ENCODE assay signal across 8 cellular contexts in genomic region chr13:114103801-114104625, GRCh38. TPM values are rescaled to one million over a fixed set of nuclear protein-coding genes. Genes with fewer than 3 reads are reported as not detected.
DNase-seq lines count a peak whose midpoint lies in the region; ATAC-seq and TF ChIP-seq lines count a peak whose summit lies in the region.
"Not testable (repeated sequence)": the region's sequence is repeated elsewhere in the genome, so short reads cannot be mapped to it uniquely, and the experiment has no call there.

No MANE protein-coding gene starts in this region.

- not testable (repeated sequence) for H3K27me3 ChIP-seq in BLaER1; naive thymus-derived CD4-positive, alpha-beta T cell (ENCODE audit: control insufficient read depth in 2 of 2, insufficient read depth in 2 of 2, low read length in 2 of 2); upper lobe of right lung

- ATAC-seq in activated CD8-positive, alpha-beta T cell treated with anti-CD3 and anti-CD28 coated beads for 36 hours; left ventricle myocardium superior; upper lobe of right lung: not testable (repeated sequence)
- ATAC-seq in naive thymus-derived CD4-positive, alpha-beta T cell: peak; percentile 25

- intact Hi-C loops in activated CD8-positive, alpha-beta T cell treated with anti-CD3 and anti-CD28 coated beads for 36 hours (cut with micrococcal nuclease): loop anchor here (2.0 kb wide), 1 partner anchor 69 kb away; no protein-coding TSS in a partner anchor
- intact Hi-C loops in left ventricle myocardium superior (cut with micrococcal nuclease); naive thymus-derived CD4-positive, alpha-beta T cell (cut with micrococcal nuclease); upper lobe of right lung (cut with DNase I): not testable (repeated sequence)

- not testable (repeated sequence) for H3K36me3 Mint-ChIP-seq in activated CD8-positive, alpha-beta T cell treated with anti-CD3 and anti-CD28 coated beads for 36 hours (ENCODE audit: low read depth); progenitor cell of endocrine pancreas (ENCODE audit: insufficient read depth)
- H3K36me3 Mint-ChIP-seq in activated naive CD8-positive, alpha-beta T cell treated with anti-CD3 and anti-CD28 coated beads for 36 hours: peaks cover 19% of the 10 kb centered on the region
- H3K36me3 Mint-ChIP-seq in naive thymus-derived CD4-positive, alpha-beta T cell: peaks cover 0 to 21% (median 0%) of the 10 kb centered on the region in 5 donors

- H4K20me1 ChIP-seq in BLaER1: peaks cover 86% of the 10 kb centered on the region

- H3K4me1 ChIP-seq in BLaER1 (peaks cover 86% of the 10 kb centered on the region), upper lobe of right lung (peaks cover 14% of the 10 kb centered on the region)
- peaks cover 57 to 78% of the 10 kb centered on the region in 2 donors for H3K4me1 ChIP-seq in naive thymus-derived CD4-positive, alpha-beta T cell (ENCODE audit: control insufficient read depth in 2 of 2, insufficient read depth in 2 of 2, low read length in 2 of 2)

- H3K4me2 ChIP-seq in BLaER1: peak overlapping the region; percentile 86

- POLR2A ChIA-PET in RWPE1 (lab: Yijun Ruan, JAX; ENCODE audit: low non-redundant PET); naive thymus-derived CD4-positive, alpha-beta T cell (lab: Charles Lee): not testable (repeated sequence)
- POLR2A ChIA-PET in activated CD8-positive, alpha-beta T cell treated with anti-CD3 and anti-CD28 coated beads for 36 hours (lab: Charles Lee): interaction anchor here (1.1 to 1.4 kb wide), 3 partner anchors 9 to 44 kb away, joined by 3 to 4 read pairs (median 3); no protein-coding TSS in a partner anchor

- TF ChIP-seq CTCF in RWPE1 (conservative IDR thresholded peaks at IDR 0.05; ENCODE audit: low read depth); activated CD8-positive, alpha-beta T cell treated with anti-CD3 and anti-CD28 coated beads for 36 hours (IDR thresholded peaks at IDR 0.05); progenitor cell of endocrine pancreas (IDR thresholded peaks at IDR 0.05; ENCODE audit: unreplicated experiment); upper lobe of right lung (IDR thresholded peaks at IDR 0.05): not testable (repeated sequence)

- peaks cover 66% of the 10 kb centered on the region for H3K4me1 Mint-ChIP-seq in activated CD8-positive, alpha-beta T cell treated with anti-CD3 and anti-CD28 coated beads for 36 hours (ENCODE audit: low read depth)
- peaks cover 51% of the 10 kb centered on the region for H3K4me1 Mint-ChIP-seq in activated naive CD8-positive, alpha-beta T cell treated with anti-CD3 and anti-CD28 coated beads for 36 hours
- H3K4me1 Mint-ChIP-seq in naive thymus-derived CD4-positive, alpha-beta T cell: peaks cover 18 to 77% (median 54%) of the 10 kb centered on the region in 7 donors
- H3K4me1 Mint-ChIP-seq in progenitor cell of endocrine pancreas (ENCODE audit: low read depth): not testable (repeated sequence)

- H3K9me3 Mint-ChIP-seq in activated CD8-positive, alpha-beta T cell treated with anti-CD3 and anti-CD28 coated beads for 36 hours; activated naive CD8-positive, alpha-beta T cell treated with anti-CD3 and anti-CD28 coated beads for 36 hours; progenitor cell of endocrine pancreas (ENCODE audit: low read depth): not testable (repeated sequence)
- peaks cover 0 to 23% (median 0%) of the 10 kb centered on the region in 11 donors for H3K9me3 Mint-ChIP-seq in naive thymus-derived CD4-positive, alpha-beta T cell

- H3K9ac ChIP-seq in BLaER1: not testable (repeated sequence)

- not testable (repeated sequence) for H3K9me3 ChIP-seq in BLaER1; naive thymus-derived CD4-positive, alpha-beta T cell (ENCODE audit: control insufficient read depth in 2 of 3, low read length in 3 of 3); upper lobe of right lung

- not testable (repeated sequence) for DNase-seq in RWPE1 (ENCODE audit: low spot score); activated CD8-positive, alpha-beta T cell treated with anti-CD3 and anti-CD28 coated beads for 36 hours; activated naive CD8-positive, alpha-beta T cell treated with anti-CD3 and anti-CD28 coated beads for 36 hours; naive thymus-derived CD4-positive, alpha-beta T cell; progenitor cell of endocrine pancreas (ENCODE audit: low spot score, unreplicated experiment)
- DNase-seq in left ventricle myocardium superior: peak; percentile 26
- DNase-seq in upper lobe of right lung: peak; percentile 52

- CTCF ChIA-PET in RWPE1 (lab: Yijun Ruan, JAX): interaction anchor here (0.6 kb wide), 1 partner anchor 13 kb away, joined by 3 read pairs; no protein-coding TSS in a partner anchor
- CTCF ChIA-PET in activated CD8-positive, alpha-beta T cell treated with anti-CD3 and anti-CD28 coated beads for 36 hours (lab: Charles Lee); naive thymus-derived CD4-positive, alpha-beta T cell (lab: Charles Lee): not testable (repeated sequence)

- peak overlapping the region; percentile 56; the same call in 1 of the 2 replicates for H3K27ac ChIP-seq in BLaER1
- H3K27ac ChIP-seq in RWPE1: peak overlapping the region; percentile 57
- H3K27ac ChIP-seq in naive thymus-derived CD4-positive, alpha-beta T cell (ENCODE audit: low read depth, low read length): peak overlapping the region; percentile 37
- H3K27ac ChIP-seq in upper lobe of right lung: not testable (repeated sequence)

- not testable (repeated sequence) for H3K4me3 Mint-ChIP-seq in activated CD8-positive, alpha-beta T cell treated with anti-CD3 and anti-CD28 coated beads for 36 hours; activated naive CD8-positive, alpha-beta T cell treated with anti-CD3 and anti-CD28 coated beads for 36 hours; progenitor cell of endocrine pancreas (ENCODE audit: low read depth)
- peak overlapping the region in 9 of 10 donors; percentile 10 to 69 (median 49) for H3K4me3 Mint-ChIP-seq in naive thymus-derived CD4-positive, alpha-beta T cell

- not testable (repeated sequence) for H3K27me3 Mint-ChIP-seq in activated CD8-positive, alpha-beta T cell treated with anti-CD3 and anti-CD28 coated beads for 36 hours; activated naive CD8-positive, alpha-beta T cell treated with anti-CD3 and anti-CD28 coated beads for 36 hours; naive thymus-derived CD4-positive, alpha-beta T cell; progenitor cell of endocrine pancreas

- H3K27ac Mint-ChIP-seq in activated CD8-positive, alpha-beta T cell treated with anti-CD3 and anti-CD28 coated beads for 36 hours: peak overlapping the region; percentile 77
- H3K27ac Mint-ChIP-seq in activated naive CD8-positive, alpha-beta T cell treated with anti-CD3 and anti-CD28 coated beads for 36 hours: peak overlapping the region; percentile 87
- H3K27ac Mint-ChIP-seq in naive thymus-derived CD4-positive, alpha-beta T cell: peak overlapping the region; percentile 18 to 93 (median 63)
- peak overlapping the region; percentile 37 for H3K27ac Mint-ChIP-seq in progenitor cell of endocrine pancreas

- not testable (repeated sequence) for H3K36me3 ChIP-seq in BLaER1, upper lobe of right lung
- H3K36me3 ChIP-seq in naive thymus-derived CD4-positive, alpha-beta T cell (ENCODE audit: control insufficient read depth in 2 of 3, insufficient read depth in 3 of 3, low read length in 3 of 3): peaks cover 8 to 57% (median 27%) of the 10 kb centered on the region in 3 experiments

- not testable (repeated sequence) for H3K4me3 ChIP-seq in BLaER1; naive thymus-derived CD4-positive, alpha-beta T cell (ENCODE audit: low read length); upper lobe of right lung

RNA-seq across cellular contexts. Expression of gene RASA3, which starts 28.4 kb away (rescaled TPM):
- total RNA-seq in activated CD8-positive, alpha-beta T cell treated with anti-CD3 and anti-CD28 coated beads for 36 hours: 10 to 100 TPM; 28.9 to 32.3 TPM
- 10 to 100 TPM; 25.6 to 26.5 TPM for total RNA-seq in activated naive CD8-positive, alpha-beta T cell treated with anti-CD3 and anti-CD28 coated beads for 36 hours
- total RNA-seq in left ventricle myocardium superior: 12.3 TPM
- total RNA-seq in naive thymus-derived CD4-positive, alpha-beta T cell: 100 to 1,000 TPM; 110 to 227 (median 199) TPM
- polyA plus RNA-seq in naive thymus-derived CD4-positive, alpha-beta T cell: 100 to 1,000 TPM; 109 to 195 TPM
- 6.3 and 7.6 TPM in 2 replicates for total RNA-seq in progenitor cell of endocrine pancreas
- 17.3 TPM for total RNA-seq in upper lobe of right lung

Comparison
In these comparisons a context has a peak if more than half of its experiments do, and no peak if none do; other contexts are left out.
1. H3K27ac Mint-ChIP-seq: peak in every context shown above with its lines; median percentile 87 in activated naive CD8-positive, alpha-beta T cell treated with anti-CD3 and anti-CD28 coated beads for 36 hours; 77 in activated CD8-positive, alpha-beta T cell treated with anti-CD3 and anti-CD28 coated beads for 36 hours; 63 in naive thymus-derived CD4-positive, alpha-beta T cell; 37 in progenitor cell of endocrine pancreas.